In the genomic region with DNA sequence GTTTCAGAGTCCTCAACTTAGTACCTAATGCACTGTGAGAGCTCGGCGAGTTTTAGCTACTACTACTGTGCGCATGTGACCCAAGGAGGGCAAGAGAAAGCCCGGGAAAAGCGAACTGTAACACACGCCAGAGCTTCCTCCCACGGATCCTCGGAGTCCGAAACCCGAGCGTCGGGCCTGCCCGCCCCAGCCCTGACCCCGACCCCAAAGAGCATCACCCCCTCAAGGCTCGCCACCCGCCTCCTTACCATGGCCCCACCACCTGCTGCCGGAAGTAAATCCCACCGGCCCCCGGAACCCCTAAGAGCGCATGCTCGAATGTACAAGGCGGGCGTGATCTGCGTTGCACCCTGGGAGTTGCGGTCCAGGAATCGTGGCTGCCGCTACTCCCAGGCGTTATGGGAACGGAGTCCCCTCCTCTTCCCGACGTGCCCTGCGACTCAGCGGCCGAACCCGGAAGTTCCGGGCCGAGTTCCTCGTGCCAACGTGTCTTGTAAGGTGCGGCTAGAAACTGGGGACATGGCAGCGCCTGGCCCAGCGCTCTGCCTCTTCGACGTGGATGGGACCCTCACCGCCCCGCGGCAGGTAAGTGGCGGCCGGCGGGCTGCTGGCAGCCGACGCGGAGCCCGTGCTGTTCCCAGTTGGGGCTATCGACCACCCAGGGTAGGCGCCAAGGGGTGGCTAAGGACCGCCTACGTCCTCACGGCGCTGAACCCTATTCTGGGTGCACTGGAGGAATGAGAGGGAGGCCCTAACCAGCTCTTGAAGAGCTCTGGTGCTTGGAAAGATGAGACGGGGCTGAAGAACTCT, we compare ENCODE assay signal across 1 cellular context.
A peak's percentile ranks its signal among the peaks of the same experiment; 100 is the strongest.
TF ChIP-seq lines count a peak whose summit lies in the region.

A gene (plus strand): TSS at position 476 of the 810 bp plus-strand sequence. CDS start 44 bp downstream, at position 520.
A gene with protein sequence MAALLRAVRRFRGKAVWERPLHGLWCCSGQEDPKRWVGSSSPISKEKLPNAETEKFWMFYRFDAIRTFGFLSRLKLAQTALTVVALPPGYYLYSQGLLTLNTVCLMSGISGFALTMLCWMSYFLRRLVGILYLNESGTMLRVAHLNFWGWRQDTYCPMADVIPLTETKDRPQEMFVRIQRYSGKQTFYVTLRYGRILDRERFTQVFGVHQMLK (minus strand): TSS at position 276 of the 810 bp plus-strand sequence. CDS start 25 bp downstream, at position 251.

TF ChIP-seq in WTC11, 78 proteins besides CTCF, POLR2A, EP300 and RAD21 (continued from another document):
- TF ChIP-seq, protein P1, sequence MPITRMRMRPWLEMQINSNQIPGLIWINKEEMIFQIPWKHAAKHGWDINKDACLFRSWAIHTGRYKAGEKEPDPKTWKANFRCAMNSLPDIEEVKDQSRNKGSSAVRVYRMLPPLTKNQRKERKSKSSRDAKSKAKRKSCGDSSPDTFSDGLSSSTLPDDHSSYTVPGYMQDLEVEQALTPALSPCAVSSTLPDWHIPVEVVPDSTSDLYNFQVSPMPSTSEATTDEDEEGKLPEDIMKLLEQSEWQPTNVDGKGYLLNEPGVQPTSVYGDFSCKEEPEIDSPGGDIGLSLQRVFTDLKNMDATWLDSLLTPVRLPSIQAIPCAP (CRISPR knock-in tag; IDR thresholded peaks at IDR 0.05), result peak; percentile 72; the same call in 1 of the 2 replicates
- TF ChIP-seq TEAD1 (CRISPR knock-in tag; IDR thresholded peaks at IDR 0.05) (peak; percentile 74; the same call in 1 of the 2 replicates), ZNF263 (CRISPR knock-in tag; IDR thresholded peaks at IDR 0.05; ENCODE audit: low read depth) (0 out of 2 replicates have a peak, but pooled peaks have one; percentile 8), FOXP1 (CRISPR knock-in tag; IDR thresholded peaks at IDR 0.05; ENCODE audit: borderline replicate concordance) (peak; percentile 99), ZNF396 (CRISPR knock-in tag; IDR thresholded peaks at IDR 0.05; ENCODE audit: borderline replicate concordance) (no peak)
- TF ChIP-seq, protein P2, sequence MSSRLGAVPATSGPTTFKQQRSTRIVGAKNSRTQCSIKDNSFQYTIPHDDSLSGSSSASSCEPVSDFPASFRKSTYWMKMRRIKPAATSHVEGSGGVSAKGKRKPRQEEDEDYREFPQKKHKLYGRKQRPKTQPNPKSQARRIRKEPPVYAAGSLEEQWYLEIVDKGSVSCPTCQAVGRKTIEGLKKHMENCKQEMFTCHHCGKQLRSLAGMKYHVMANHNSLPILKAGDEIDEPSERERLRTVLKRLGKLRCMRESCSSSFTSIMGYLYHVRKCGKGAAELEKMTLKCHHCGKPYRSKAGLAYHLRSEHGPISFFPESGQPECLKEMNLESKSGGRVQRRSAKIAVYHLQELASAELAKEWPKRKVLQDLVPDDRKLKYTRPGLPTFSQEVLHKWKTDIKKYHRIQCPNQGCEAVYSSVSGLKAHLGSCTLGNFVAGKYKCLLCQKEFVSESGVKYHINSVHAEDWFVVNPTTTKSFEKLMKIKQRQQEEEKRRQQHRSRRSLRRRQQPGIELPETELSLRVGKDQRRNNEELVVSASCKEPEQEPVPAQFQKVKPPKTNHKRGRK (CRISPR knock-in tag; IDR thresholded peaks at IDR 0.05; ENCODE audit: borderline replicate concordance), result no peak
- TF ChIP-seq, protein P3, sequence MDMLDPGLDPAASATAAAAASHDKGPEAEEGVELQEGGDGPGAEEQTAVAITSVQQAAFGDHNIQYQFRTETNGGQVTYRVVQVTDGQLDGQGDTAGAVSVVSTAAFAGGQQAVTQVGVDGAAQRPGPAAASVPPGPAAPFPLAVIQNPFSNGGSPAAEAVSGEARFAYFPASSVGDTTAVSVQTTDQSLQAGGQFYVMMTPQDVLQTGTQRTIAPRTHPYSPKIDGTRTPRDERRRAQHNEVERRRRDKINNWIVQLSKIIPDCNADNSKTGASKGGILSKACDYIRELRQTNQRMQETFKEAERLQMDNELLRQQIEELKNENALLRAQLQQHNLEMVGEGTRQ (CRISPR knock-in tag; IDR thresholded peaks at IDR 0.05), result peak; percentile 73
- TF ChIP-seq, protein P4, sequence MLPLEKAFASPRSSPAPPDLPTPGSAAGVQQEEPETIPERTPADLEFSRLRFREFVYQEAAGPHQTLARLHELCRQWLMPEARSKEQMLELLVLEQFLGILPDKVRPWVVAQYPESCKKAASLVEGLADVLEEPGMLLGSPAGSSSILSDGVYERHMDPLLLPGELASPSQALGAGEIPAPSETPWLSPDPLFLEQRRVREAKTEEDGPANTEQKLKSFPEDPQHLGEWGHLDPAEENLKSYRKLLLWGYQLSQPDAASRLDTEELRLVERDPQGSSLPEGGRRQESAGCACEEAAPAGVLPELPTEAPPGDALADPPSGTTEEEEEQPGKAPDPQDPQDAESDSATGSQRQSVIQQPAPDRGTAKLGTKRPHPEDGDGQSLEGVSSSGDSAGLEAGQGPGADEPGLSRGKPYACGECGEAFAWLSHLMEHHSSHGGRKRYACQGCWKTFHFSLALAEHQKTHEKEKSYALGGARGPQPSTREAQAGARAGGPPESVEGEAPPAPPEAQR (CRISPR knock-in tag; IDR thresholded peaks at IDR 0.05), result no peak
